18 cellular contexts compared by ENCODE assay signal in the genomic region with DNA sequence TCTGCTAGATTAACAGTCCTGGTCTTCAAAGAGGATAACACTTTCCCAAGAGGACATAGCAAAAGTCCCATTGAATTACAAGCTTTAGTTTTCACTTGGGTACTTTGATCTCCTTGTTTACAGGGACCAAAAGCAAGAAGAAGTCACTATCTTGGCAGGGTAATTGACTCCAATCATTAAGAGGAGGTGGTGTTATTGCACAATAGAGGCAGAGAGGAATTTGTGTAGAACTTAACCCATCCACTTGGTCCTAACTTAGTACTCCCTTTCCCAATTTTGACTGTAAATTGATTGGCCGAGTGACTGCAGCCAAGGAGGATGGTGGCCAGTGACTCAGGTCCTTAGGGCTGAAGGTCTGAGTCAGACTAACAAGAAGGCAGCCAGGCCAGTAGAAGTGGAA. TPM values are rescaled to one million over a fixed set of nuclear protein-coding genes. Genes with fewer than 3 reads are reported as not detected.
DNase-seq lines count a peak whose midpoint lies in the region; ATAC-seq, FAIRE-seq and TF ChIP-seq lines count a peak whose summit lies in the region.
"Had no signal": no experiment of that assay in that cellular context is flagged by ENCODE, and none has a peak within 500 bp of the region (broad histone marks: within the 10 kb centered on the region; RNA-seq: fewer than 3 reads in every experiment).

No MANE protein-coding gene starts in this region.

- no peak overlapping the region for H2AK9ac ChIP-seq in IMR-90 (replicated peaks; ENCODE audit: low read depth, low read length, poor library complexity)

- dilution Hi-C loops in IMR-90 (cut with HindIII; ENCODE audit: low sequenced_read_pairs, unreplicated experiment) = no loop called here

- H2BK20ac ChIP-seq in IMR-90 (ENCODE audit: low read depth, low read length) = no peak overlapping the region

- no peak overlapping the region for H3K14ac ChIP-seq in IMR-90 (replicated peaks; ENCODE audit: low read depth, low read length)

- ATAC-seq in IMR-90 (ENCODE audit: low read depth) (no peak), psoas muscle (no peak)

- no peak overlapping the region for H2BK15ac ChIP-seq in IMR-90 (ENCODE audit: low read depth, low read length)

- no peak overlapping the region for H2AFZ ChIP-seq in IMR-90 (replicated peaks; ENCODE audit: low read length, poor library complexity)

- no peak overlapping the region for H2BK120ac ChIP-seq in IMR-90 (ENCODE audit: low read depth, low read length)

- in situ Hi-C loops in IMR-90 (cut with MboI; ENCODE audit: low sequenced_read_pairs) = no loop called here

- H3K23ac ChIP-seq in IMR-90 (ENCODE audit: low read depth, low read length) = no peak overlapping the region

- no peak for FAIRE-seq in bronchial epithelial cell (lab: Jason Lieb, UNC)
- FAIRE-seq: G401.6 had no signal

- no peak overlapping the region for H2AK5ac ChIP-seq in IMR-90 (ENCODE audit: low read depth, low read length)

- TF ChIP-seq CTCF in IMR-90 (conservative IDR thresholded peaks at IDR 0.05; ENCODE audit: low read depth, low read length) (no peak), bronchial epithelial cell (IDR thresholded peaks at IDR 0.05; ENCODE audit: insufficient read depth, low read length, severe bottlenecking) (no peak), psoas muscle (IDR thresholded peaks at IDR 0.05) (no peak)

- no peak overlapping the region for H3K4me3 ChIP-seq in IMR-90 (ENCODE audit: insufficient read depth, low read depth, low read length)
- no peak overlapping the region for H3K4me3 ChIP-seq in bronchial epithelial cell (ENCODE audit: low read depth, low read length)
- H3K4me3 ChIP-seq in psoas muscle = no peak overlapping the region
- H3K4me3 ChIP-seq: BLaER1 treated with 17β-estradiol and CSF1 and Interleukin-3, amounts not matched to agents 10 nM and 100 nM; HAP-1 had no signal

- H2BK5ac ChIP-seq in IMR-90 (ENCODE audit: low read depth, low read length, poor library complexity, severe bottlenecking) = no peak overlapping the region

- H3K9me1 ChIP-seq in IMR-90 (ENCODE audit: insufficient read depth, low read length) = no peaks in the 10 kb centered on the region

- H3K27me3 ChIP-seq in IMR-90 (ENCODE audit: control insufficient read depth, insufficient read depth, low read length) = no peaks in the 10 kb centered on the region
- H3K27me3 ChIP-seq in bronchial epithelial cell (ENCODE audit: control insufficient read depth, insufficient read depth, low read length) = peaks cover 2% of the 10 kb centered on the region
- peaks cover 0 to 1% (median 0%) of the 10 kb centered on the region in 3 donors for H3K27me3 ChIP-seq in psoas muscle (ENCODE audit: insufficient read depth in 3 of 3, low read length in 2 of 3)
- H3K27me3 ChIP-seq: BLaER1 treated with 17β-estradiol and CSF1 and Interleukin-3, amounts not matched to agents 10 nM and 100 nM had no signal

- H3K36me3 ChIP-seq in IMR-90 (ENCODE audit: control insufficient read depth, insufficient read depth, low read length) (no peaks in the 10 kb centered on the region), bronchial epithelial cell (ENCODE audit: control insufficient read depth, insufficient read depth, low read length) (no peaks in the 10 kb centered on the region), psoas muscle (ENCODE audit: insufficient read depth in 1 of 2, low read depth in 1 of 2) (no peaks in the 10 kb centered on the region)
- H3K36me3 ChIP-seq: BLaER1 treated with 17β-estradiol and CSF1 and Interleukin-3, amounts not matched to agents 10 nM and 100 nM; HAP-1 had no signal

- H3K4me1 ChIP-seq in IMR-90 (ENCODE audit: control insufficient read depth, insufficient read depth, low read length) (no peaks in the 10 kb centered on the region), psoas muscle (no peaks in the 10 kb centered on the region)
- H3K4me1 ChIP-seq: BLaER1 treated with 17β-estradiol and CSF1 and Interleukin-3, amounts not matched to agents 10 nM and 100 nM; HAP-1 had no signal

- POLR2A ChIA-PET in IMR-90 (lab: Charles Lee; ENCODE audit: unreplicated experiment) = no interaction called here

- H3K18ac ChIP-seq in IMR-90 (ENCODE audit: low read depth, low read length) = no peak overlapping the region

- no peak overlapping the region for H3K4me2 ChIP-seq in IMR-90 (ENCODE audit: low read depth, low read length)
- H3K4me2 ChIP-seq: BLaER1 treated with 17β-estradiol and CSF1 and Interleukin-3, amounts not matched to agents 10 nM and 100 nM had no signal

- H3K79me1 ChIP-seq in IMR-90 (ENCODE audit: low read depth in 1 of 2, low read length in 2 of 2) = no peaks in the 10 kb centered on the region

- intact Hi-C loops in IMR-90 (cut with micrococcal nuclease) (loop anchor here (1.0 to 5.0 kb wide), 2 partner anchors 313 to 396 kb away; no protein-coding TSS in a partner anchor), psoas muscle (cut with DNase I) (no loop called here)

- H4K8ac ChIP-seq in IMR-90 (ENCODE audit: low read depth in 2 of 2, low read length in 2 of 2) = no peak overlapping the region

- no peak overlapping the region for H3K4ac ChIP-seq in IMR-90 (ENCODE audit: low read depth, low read length)

- no peak overlapping the region for H3K56ac ChIP-seq in IMR-90 (ENCODE audit: extremely low read depth, insufficient read depth, low read length)

- no peak for TF ChIP-seq RAD21 in IMR-90 (IDR thresholded peaks at IDR 0.05; ENCODE audit: low read length)

- no peak overlapping the region for H4K91ac ChIP-seq in IMR-90 (ENCODE audit: insufficient read depth, low read depth, low read length)

- no peaks in the 10 kb centered on the region for H3K9me3 ChIP-seq in IMR-90 (ENCODE audit: control insufficient read depth, insufficient read depth, low read length)
- no peaks in the 10 kb centered on the region for H3K9me3 ChIP-seq in psoas muscle
- H3K9me3 ChIP-seq: BLaER1 treated with 17β-estradiol and CSF1 and Interleukin-3, amounts not matched to agents 10 nM and 100 nM; HAP-1 had no signal

- H3K9ac ChIP-seq in IMR-90 (ENCODE audit: low read depth, low read length) = no peak overlapping the region
- H3K9ac ChIP-seq: BLaER1 treated with 17β-estradiol and CSF1 and Interleukin-3, amounts not matched to agents 10 nM and 100 nM had no signal

- no CpG with 5 or more reads among the region's 1 CpG for WGBS in IMR-90 (ENCODE audit: extremely low coverage in 2 of 2, insufficient read length in 1 of 2), 2 experiments
- 72 to 84% (median 75%) methylated on average over 1 of the region's 1 CpG for WGBS in psoas muscle, 3 donors

- no peak overlapping the region for H4K5ac ChIP-seq in IMR-90 (ENCODE audit: low read depth, low read length)

- DNase-seq in Daoy (ENCODE audit: low read depth) (peak; percentile 39), IMR-90 (no peak), bronchial epithelial cell (ENCODE audit: low read depth) (peak; percentile 10), renal cortical epithelial cell (ENCODE audit: low read depth) (peak; percentile 18), glomerular visceral epithelial cell (ENCODE audit: extremely low spot score) (no peak), psoas muscle (no peak)
- no peak for DNase-seq in activated CD8-positive, alpha-beta memory T cell treated with anti-CD3 and anti-CD28 coated beads, Interleukin-2, amount 50 U/mL, for 48 hours
- DNase-seq: CD4-positive, CD25-positive, alpha-beta regulatory T cell; DMS 273 treated with DMSO at 0.1 percent for 48 hours; DMS79; KG1 had no signal

- no TSS peak for BruUV-seq in IMR-90 (replicated peaks; lab: Mats Ljungman, UMichigan)

- CTCF ChIA-PET in IMR-90 (lab: Yijun Ruan, JAX) = no interaction called here

- H3K27ac ChIP-seq in IMR-90 (ENCODE audit: insufficient read depth, low read length) (no peak overlapping the region), psoas muscle (no peak overlapping the region)
- H3K27ac ChIP-seq: BLaER1 treated with 17β-estradiol and CSF1 and Interleukin-3, amounts not matched to agents 10 nM and 100 nM; HL-60 had no signal

- no peaks in the 10 kb centered on the region for H4K20me1 ChIP-seq in IMR-90 (ENCODE audit: insufficient read depth, low read length)
- H4K20me1 ChIP-seq: BLaER1 treated with 17β-estradiol and CSF1 and Interleukin-3, amounts not matched to agents 10 nM and 100 nM had no signal

- TF ChIP-seq POLR2A in IMR-90 (IDR thresholded peaks at IDR 0.05; ENCODE audit: low read depth, low read length) = no peak

TF ChIP-seq in IMR-90, 13 proteins besides CTCF, POLR2A, EP300 and RAD21:
- peak; percentile 69 for TF ChIP-seq CEBPB (IDR thresholded peaks at IDR 0.05; ENCODE audit: low read depth, low read length)
- no peak for TF ChIP-seq FOS (IDR thresholded peaks at IDR 0.05; ENCODE audit: low read depth, low read length)
TF ChIP-seq in IMR-90: peak in this region for 1.

RNA-seq across cellular contexts. Expression of a gene that starts 9.3 kb away (rescaled TPM):
- not detected in 2 replicates for total RNA-seq in Daoy (2014; rRNA removed; shearing (Covaris generic))
- total RNA-seq in IMR-90 (2012; rRNA removed) (not detected in 2 replicates), bronchial epithelial cell (not detected in 2 replicates), renal cortical epithelial cell (0.45 TPM in 1 of 2 replicates, not detected in the other), psoas muscle (not detected)
- polyA plus RNA-seq in IMR-90 (2012; rRNA removed) (not detected in 2 replicates), psoas muscle (not detected)
- not detected in 2 replicates for polyA plus RNA-seq in IMR-90 (2012; cell fraction: cytosol; rRNA removed)
- not detected in 2 replicates for polyA plus RNA-seq in IMR-90 (2012; cell fraction: nucleus; rRNA removed; ENCODE audit: low replicate concordance)
- total RNA-seq: A172; Calu3; CD4-positive, CD25-positive, alpha-beta regulatory T cell; H1 had no signal
- polyA plus RNA-seq: CD4-positive, CD25-positive, alpha-beta regulatory T cell had no signal

Comparison
In these comparisons a context has a peak if more than half of its experiments do, and no peak if none do; other contexts are left out.
1. DNase-seq: peak in Daoy (single experiment), bronchial epithelial cell (single experiment) and renal cortical epithelial cell (single experiment); none in IMR-90 (single experiment), activated CD8-positive, alpha-beta memory T cell treated with anti-CD3 and anti-CD28 coated beads, Interleukin-2, amount 50 U/mL, for 48 hours (single experiment), glomerular visceral epithelial cell (single experiment) and psoas muscle (0 of 2).